ENCODE assay signal across 32 cellular contexts in the genomic region with DNA sequence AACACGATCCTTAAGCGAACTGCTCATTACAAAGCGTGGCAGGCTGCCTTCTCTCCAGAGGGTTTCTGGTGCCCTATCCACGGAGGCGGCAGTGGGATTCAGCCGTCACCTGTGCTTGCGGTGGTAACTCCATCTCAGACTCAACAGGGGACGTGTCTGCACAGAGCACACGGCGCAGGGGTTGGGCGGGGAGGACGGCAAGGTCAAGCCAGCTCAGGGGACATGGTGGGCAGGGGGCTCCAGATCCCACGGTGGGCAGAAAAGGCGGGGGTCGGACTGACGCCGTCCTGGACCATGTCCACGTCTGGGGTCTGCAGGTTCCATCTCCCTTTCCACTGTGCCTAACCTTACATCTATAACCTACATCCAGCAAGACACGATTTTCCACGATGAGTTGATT.
DNase-seq lines count a peak whose midpoint lies in the region; ATAC-seq, FAIRE-seq and TF ChIP-seq lines count a peak whose summit lies in the region.
"Had no signal": no experiment of that assay in that cellular context is flagged by ENCODE, and none has a peak within 500 bp of the region (broad histone marks: within the 10 kb centered on the region; RNA-seq: fewer than 3 reads in every experiment).

No MANE protein-coding gene starts in this region.

- H3K4me1 Mint-ChIP-seq in activated T-helper 17 cell treated with anti-CD3 and anti-CD28 coated beads, Interleukin-2, amount 50 U/mL, for 72 hours, result peaks cover 28% of the 10 kb centered on the region
- H3K4me1 Mint-ChIP-seq in neural progenitor cell, result peaks cover 67% of the 10 kb centered on the region

- no peak for TF ChIP-seq CTCF in neural progenitor cell (IDR thresholded peaks at IDR 0.05)

- no peak overlapping the region for H2AFZ ChIP-seq in neural progenitor cell (replicated peaks)

- no peaks in the 10 kb centered on the region for H3K27me3 ChIP-seq in neural progenitor cell
- H3K27me3 ChIP-seq: ascending aorta, cardiac muscle cell, heart left ventricle, sigmoid colon had no signal

- no peaks in the 10 kb centered on the region for H3K36me3 ChIP-seq in neural progenitor cell
- H3K36me3 ChIP-seq: ascending aorta, cardiac muscle cell, left ventricle myocardium inferior, sigmoid colon had no signal

- no peaks in the 10 kb centered on the region for H3K9me3 ChIP-seq in neural progenitor cell (ENCODE audit: low read depth)
- H3K9me3 ChIP-seq: ascending aorta, heart left ventricle, left ventricle myocardium inferior, psoas muscle, sigmoid colon had no signal

- H3K4me2 ChIP-seq in neural progenitor cell, result no peak overlapping the region
- H3K4me2 ChIP-seq: KMS-11 had no signal

- H3K36me3 Mint-ChIP-seq in activated T-helper 17 cell treated with anti-CD3 and anti-CD28 coated beads, Interleukin-2, amount 50 U/mL, for 72 hours (ENCODE audit: low read depth), result peaks cover 44% of the 10 kb centered on the region
- H3K36me3 Mint-ChIP-seq in neural progenitor cell, result peaks cover 9% of the 10 kb centered on the region
- H3K36me3 Mint-ChIP-seq: activated naive CD8-positive, alpha-beta T cell treated with anti-CD3 and anti-CD28 coated beads, Interleukin-2, amount 10 ng/mL, durations not matched to agents 7 days and 5 days had no signal

- H3K27ac ChIP-seq in neural progenitor cell, result no peak overlapping the region
- H3K27ac ChIP-seq: cardiac muscle cell, KMS-11, psoas muscle had no signal

- peaks cover 24% of the 10 kb centered on the region for H3F3A ChIP-seq in neural progenitor cell (ENCODE audit: low read depth)

- no peaks in the 10 kb centered on the region for H3K9me3 Mint-ChIP-seq in activated T-helper 17 cell treated with anti-CD3 and anti-CD28 coated beads, Interleukin-2, amount 50 U/mL, for 72 hours
- H3K9me3 Mint-ChIP-seq in neural progenitor cell, result peaks cover 3% of the 10 kb centered on the region
- H3K9me3 Mint-ChIP-seq: activated CD8-positive, alpha-beta T cell treated with anti-CD3 and anti-CD28 coated beads for 36 hours; activated naive CD8-positive, alpha-beta T cell treated with anti-CD3 and anti-CD28 coated beads, Interleukin-2, amount 10 ng/mL, durations not matched to agents 7 days and 5 days; endodermal cell had no signal

- H4K20me1 ChIP-seq in neural progenitor cell (ENCODE audit: low read depth), result no peaks in the 10 kb centered on the region

- DNase-seq in left ventricle myocardium superior (peak; percentile 24), Right ventricle myocardium superior (no peak), neural progenitor cell (ENCODE audit: low spot score) (no peak), HTR-8/SVneo (ENCODE audit: insufficient read length, low spot score) (no peak), SIG-M5 (lab: John Stamatoyannopoulos, UW) (no peak)
- DNase-seq in stimulated activated CD4-positive, alpha-beta T cell treated with anti-CD3 and anti-CD28 coated beads, Interleukin-2, amount 100 ng/mL, for 24 hours, result no peak
- DNase-seq: activated CD8-positive, alpha-beta T cell treated with anti-CD3 and anti-CD28 coated beads for 36 hours; activated effector memory CD4-positive, alpha-beta T cell treated with Interleukin-2 at 50 U/mL for 16 hours; activated naive CD8-positive, alpha-beta T cell treated with anti-CD3 and anti-CD28 coated beads, Interleukin-2, amount 10 ng/mL, durations not matched to agents 7 days and 5 days; endodermal cell; foreskin melanocyte; H7; left ventricle myocardium inferior; NCI-H1417; NCI-H2029; NCI-H524; NK-92 treated with Interleukin-12 subunit alpha and Interleukin-12 subunit beta, amount 100 ng/mL, for 24 hours; occipital lobe; sigmoid colon; stimulated activated CD4-positive, alpha-beta T cell treated with anti-CD3 and anti-CD28 coated beads, Interleukin-12 subunit alpha, Interleukin-12 subunit beta, amount 100 ng/mL, for 4 hours; stimulated activated CD4-positive, alpha-beta T cell treated with anti-CD3 and anti-CD28 coated beads, Interleukin-4, amount 100 ng/mL, for 24 hours; T-helper 2 cell had no signal

- peak overlapping the region; percentile 22 for H3K27ac Mint-ChIP-seq in activated T-helper 17 cell treated with anti-CD3 and anti-CD28 coated beads, Interleukin-2, amount 50 U/mL, for 72 hours
- H3K27ac Mint-ChIP-seq in neural progenitor cell, result peak overlapping the region; percentile 87
- H3K27ac Mint-ChIP-seq: activated CD8-positive, alpha-beta T cell treated with anti-CD3 and anti-CD28 coated beads for 36 hours; activated naive CD8-positive, alpha-beta T cell treated with anti-CD3 and anti-CD28 coated beads, Interleukin-2, amount 10 ng/mL, durations not matched to agents 7 days and 5 days; endodermal cell had no signal

- no peak for ATAC-seq in left ventricle myocardium superior
- ATAC-seq in Right ventricle myocardium superior (ENCODE audit: poor library complexity), result no peak
- no peak for ATAC-seq in activated T-helper 17 cell treated with anti-CD3 and anti-CD28 coated beads, Interleukin-2, amount 50 U/mL, for 72 hours (replicated peaks)
- ATAC-seq: activated CD4-positive, CD25-positive, alpha-beta regulatory T cell treated with anti-CD3 and anti-CD28 coated beads, Interleukin-2, amount 50 U/mL, for 24 hours; activated CD8-positive, alpha-beta T cell treated with anti-CD3 and anti-CD28 coated beads for 36 hours; esophagus mucosa; GM12878; heart left ventricle; psoas muscle had no signal

- FAIRE-seq in HTR-8/SVneo (lab: Jason Lieb, UNC), result no peak
- FAIRE-seq: GM12878, keratinocyte had no signal

- no peaks in the 10 kb centered on the region for H3K27me3 Mint-ChIP-seq in activated T-helper 17 cell treated with anti-CD3 and anti-CD28 coated beads, Interleukin-2, amount 50 U/mL, for 72 hours
- peaks cover 6% of the 10 kb centered on the region for H3K27me3 Mint-ChIP-seq in neural progenitor cell (ENCODE audit: insufficient read depth, low read depth)
- H3K27me3 Mint-ChIP-seq: activated CD8-positive, alpha-beta T cell treated with anti-CD3 and anti-CD28 coated beads for 36 hours; activated naive CD8-positive, alpha-beta T cell treated with anti-CD3 and anti-CD28 coated beads, Interleukin-2, amount 10 ng/mL, durations not matched to agents 7 days and 5 days had no signal

- no peak overlapping the region for H3K4me3 ChIP-seq in neural progenitor cell
- H3K4me3 ChIP-seq: ascending aorta, cardiac muscle cell, GM12878, heart left ventricle, left ventricle myocardium inferior, psoas muscle, sigmoid colon had no signal

- no peak overlapping the region for H3K4me3 Mint-ChIP-seq in activated T-helper 17 cell treated with anti-CD3 and anti-CD28 coated beads, Interleukin-2, amount 50 U/mL, for 72 hours
- H3K4me3 Mint-ChIP-seq in neural progenitor cell, result no peak overlapping the region
- H3K4me3 Mint-ChIP-seq: activated CD8-positive, alpha-beta T cell treated with anti-CD3 and anti-CD28 coated beads for 36 hours; activated naive CD8-positive, alpha-beta T cell treated with anti-CD3 and anti-CD28 coated beads, Interleukin-2, amount 10 ng/mL, durations not matched to agents 7 days and 5 days; endodermal cell had no signal

- H3K9ac ChIP-seq in neural progenitor cell, result no peak overlapping the region
- H3K9ac ChIP-seq: KMS-11 had no signal

- H3K4me1 ChIP-seq in neural progenitor cell, result peaks cover 34% of the 10 kb centered on the region

- intact Hi-C loops in left ventricle myocardium superior (cut with micrococcal nuclease), result no loop called here
- intact Hi-C loops in Right ventricle myocardium superior (cut with DNase I), result no loop called here

- H3K79me2 ChIP-seq in neural progenitor cell (ENCODE audit: low read depth), result no peaks in the 10 kb centered on the region
